ENCODE assay signal across 9 cellular contexts in the genomic region with DNA sequence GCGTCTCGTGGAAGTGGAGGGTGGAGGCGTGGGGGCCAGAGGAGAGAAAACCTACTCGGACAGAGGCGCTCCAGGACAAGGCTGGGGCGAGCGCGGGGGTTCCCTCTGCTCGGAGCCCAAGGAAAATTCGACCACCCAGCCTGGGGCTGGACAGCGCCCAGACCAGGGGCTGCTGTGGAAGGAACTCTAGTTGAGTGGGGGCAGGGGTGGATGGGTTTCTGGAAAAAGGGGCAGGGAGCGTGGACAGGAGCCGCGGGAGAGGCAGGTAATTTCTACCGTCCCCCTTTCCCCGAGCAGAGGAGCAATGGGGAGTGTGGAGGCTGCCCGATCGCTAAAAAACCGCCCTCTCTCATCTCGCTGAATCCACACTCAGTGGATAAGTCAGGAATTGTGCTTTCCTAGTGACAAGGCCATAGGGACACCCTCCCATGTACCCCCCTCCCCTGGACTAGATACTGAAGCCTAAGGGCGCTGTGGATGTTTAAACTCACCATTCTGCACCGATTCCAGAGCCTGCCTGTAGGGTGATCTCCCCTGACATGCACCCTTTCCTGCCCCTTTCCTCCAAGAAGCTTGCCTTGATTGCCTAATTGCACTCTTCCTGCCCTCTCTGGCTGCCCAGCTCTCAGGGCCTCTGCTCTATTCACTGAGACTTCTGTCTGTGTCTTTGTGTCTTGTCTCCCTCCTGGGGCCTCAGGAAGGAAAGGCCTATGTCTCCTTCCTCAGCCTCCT.
DNase-seq lines count a peak whose midpoint lies in the region; ATAC-seq and TF ChIP-seq lines count a peak whose summit lies in the region.
"Had no signal": no experiment of that assay in that cellular context is flagged by ENCODE, and none has a peak within 500 bp of the region (broad histone marks: within the 10 kb centered on the region; RNA-seq: fewer than 3 reads in every experiment).

No MANE protein-coding gene starts in this region.

- H3K9me3 ChIP-seq in thoracic aorta (no peaks in the 10 kb centered on the region), uterus (no peaks in the 10 kb centered on the region)

- H3K4me3 ChIP-seq in astrocyte of the cerebellum (ENCODE audit: low read depth, low read length) (peak overlapping the region; percentile 41), kidney epithelial cell (ENCODE audit: low read depth, low read length) (peak overlapping the region; percentile 58), thoracic aorta (peak overlapping the region; percentile 60), uterus (peak overlapping the region in 1 of 2 donors; percentile 14)

- intact Hi-C loops in uterus (cut with DNase I; ENCODE audit: low total_unique reads): no loop called here

- peaks cover 13% of the 10 kb centered on the region for H3K27me3 ChIP-seq in kidney epithelial cell (ENCODE audit: control insufficient read depth, insufficient read depth, low read length)
- no peaks in the 10 kb centered on the region for H3K27me3 ChIP-seq in thoracic aorta (replicated peaks; ENCODE audit: insufficient read depth)
- peaks cover 9 to 17% of the 10 kb centered on the region in 2 donors for H3K27me3 ChIP-seq in uterus

- no peak for ATAC-seq in activated T-cell treated with anti-CD3 and anti-CD28 coated beads, Interleukin-2, amount 50 U/mL, for 4 hours
- ATAC-seq in thoracic aorta (ENCODE audit: insufficient number of reproducible peaks, low FRiP score, low read depth) (no peak), GM19452 (IDR thresholded peaks at IDR 0.05; ENCODE audit: unreplicated experiment) (no peak)

- no peaks in the 10 kb centered on the region for H3K9me3 Mint-ChIP-seq in activated T-cell treated with anti-CD3 and anti-CD28 coated beads, Interleukin-2, amount 50 U/mL, for 4 hours

- peaks cover 12% of the 10 kb centered on the region for H3K4me1 Mint-ChIP-seq in activated T-cell treated with anti-CD3 and anti-CD28 coated beads, Interleukin-2, amount 50 U/mL, for 4 hours (ENCODE audit: low read depth)

- no peaks in the 10 kb centered on the region for H3K36me3 Mint-ChIP-seq in activated T-cell treated with anti-CD3 and anti-CD28 coated beads, Interleukin-2, amount 50 U/mL, for 4 hours (ENCODE audit: insufficient read depth)

- H3K27me3 Mint-ChIP-seq in activated T-cell treated with anti-CD3 and anti-CD28 coated beads, Interleukin-2, amount 50 U/mL, for 4 hours (ENCODE audit: low read depth): peaks cover 55% of the 10 kb centered on the region

- H3K36me3 ChIP-seq in kidney epithelial cell (ENCODE audit: control insufficient read depth, insufficient read depth, low read length): no peaks in the 10 kb centered on the region
- H3K36me3 ChIP-seq in thoracic aorta: no peaks in the 10 kb centered on the region
- no peaks in the 10 kb centered on the region for H3K36me3 ChIP-seq in uterus

- in situ Hi-C loops in astrocyte of the cerebellum (cut with HindIII; ENCODE audit: low sequenced_read_pairs): no loop called here

- no peak for TF ChIP-seq POLR2A in uterus (IDR thresholded peaks at IDR 0.05)

- peak overlapping the region; percentile 77 for H3K4me3 Mint-ChIP-seq in activated T-cell treated with anti-CD3 and anti-CD28 coated beads, Interleukin-2, amount 50 U/mL, for 4 hours

- TF ChIP-seq CTCF in astrocyte of the cerebellum (IDR thresholded peaks at IDR 0.05; ENCODE audit: low read depth, low read length, missing control alignments) (peak; percentile 21), kidney epithelial cell (IDR thresholded peaks at IDR 0.05; ENCODE audit: insufficient read depth, low read length, poor library complexity, severe bottlenecking) (peak; percentile 36), thoracic aorta (IDR thresholded peaks at IDR 0.05) (no peak), uterus (IDR thresholded peaks at IDR 0.05) (no peak)

- no peak for DNase-seq in activated T-cell treated with anti-CD3 and anti-CD28 coated beads, Interleukin-2, amount 50 U/mL, for 4 hours
- DNase-seq in activated T-cell treated with anti-CD3 and anti-CD28 coated beads, Interleukin-2, amount 50 U/mL, for 1 hour: no peak
- DNase-seq in astrocyte of the cerebellum (ENCODE audit: low read depth) (no peak), kidney epithelial cell (ENCODE audit: low read depth) (no peak), thoracic aorta (ENCODE audit: low spot score) (no peak), germinal center (ENCODE audit: low spot score) (no peak), uterus (no peak)
- DNase-seq: NK-92 treated with Interleukin-12 subunit alpha and Interleukin-12 subunit beta, amount 100 ng/mL, for 24 hours had no signal

- H3K27ac ChIP-seq in thoracic aorta: no peak overlapping the region
- H3K27ac ChIP-seq in uterus: no peak overlapping the region

- H3K4me1 ChIP-seq in thoracic aorta (ENCODE audit: control insufficient read depth in 1 of 2, low read depth in 2 of 2): peaks cover 0 to 9% of the 10 kb centered on the region in 2 donors
- H3K4me1 ChIP-seq in uterus: peaks cover 0 to 5% of the 10 kb centered on the region in 2 donors

Comparison
In these comparisons a context has a peak if more than half of its experiments do, and no peak if none do; other contexts are left out.
1. CTCF ChIP-seq: peak in astrocyte of the cerebellum (single experiment) and kidney epithelial cell (single experiment); none in thoracic aorta (single experiment) and uterus (0 of 4).